ENCODE assay signal across 8 cellular contexts in genomic region chr6:44387346-44388134, GRCh38. TPM values are rescaled to one million over a fixed set of nuclear protein-coding genes. Genes with fewer than 3 reads are reported as not detected.
DNase-seq lines count a peak whose midpoint lies in the region; TF ChIP-seq lines count a peak whose summit lies in the region.

TSS of gene CDC5L (plus strand) at chr6:44387706. CDS start at chr6:44387824, 118 bp downstream.

- POLR2A ChIA-PET in HEK293 (lab: Yijun Ruan, JAX): interaction anchor here (0.6 to 1.9 kb wide), 23 partner anchors 9 to 1408 kb away, joined by 3 to 21 read pairs (median 4); partner anchors contain the start of genes AARS2, GTPBP2 and HSP90AB1

- peak within 1 kb of the TSS; percentile 60 for H2AFZ ChIP-seq in neuron (ENCODE audit: low read depth, low read length)

- H3K4me3 ChIP-seq in HEK293 (ENCODE audit: low read depth, low read length) (peak within 1 kb of the TSS; percentile 76), neuron (ENCODE audit: low read length) (peak within 1 kb of the TSS; percentile 72), subcutaneous abdominal adipose tissue (ENCODE audit: low read depth in 1 of 5, low read length in 5 of 5) (peak within 1 kb of the TSS; percentile 89 to 96 (median 92))

- H3K4me1 ChIP-seq in HEK293 (ENCODE audit: control insufficient read depth, insufficient read depth, low read length): peaks cover 8% of the 10 kb centered on the region
- peaks cover 24% of the 10 kb centered on the region for H3K4me1 ChIP-seq in neuron (ENCODE audit: insufficient read depth, low read length)
- peaks cover 6 to 28% (median 22%) of the 10 kb centered on the region in 5 donors for H3K4me1 ChIP-seq in subcutaneous abdominal adipose tissue (ENCODE audit: control insufficient read depth in 5 of 5, insufficient read depth in 5 of 5, low read length in 5 of 5)

- CTCF ChIA-PET in HEK293 (lab: Yijun Ruan, JAX): interaction anchor here (0.8 to 1.0 kb wide), 2 partner anchors 35 to 216 kb away, joined by 3 to 5 read pairs; no protein-coding TSS in a partner anchor

- H3K9ac ChIP-seq in subcutaneous abdominal adipose tissue (ENCODE audit: low read length in 5 of 5): peak within 1 kb of the TSS; percentile 87 to 98 (median 97)

- DNase-seq in GDM1 (lab: John Stamatoyannopoulos, UW): peak; percentile 98
- DNase-seq in MV-4-11 (lab: John Stamatoyannopoulos, UW): peak; percentile 100
- DNase-seq in SK-MEL-5 (ENCODE audit: low read depth, low spot score): peak; percentile 99
- peak; percentile 90 for DNase-seq in activated naive CD4-positive, alpha-beta T cell treated with Interleukin-2 at 50 U/mL for 16 hours
- peak; percentile 98 for DNase-seq in foreskin melanocyte

- H3K36me3 ChIP-seq in HEK293 (ENCODE audit: control insufficient read depth in 2 of 2, insufficient read depth in 1 of 2, low read length in 2 of 2) (peaks cover 15 to 38% of the 10 kb centered on the region in 2 experiments), neuron (ENCODE audit: insufficient read depth, low read length) (peaks cover 23% of the 10 kb centered on the region), subcutaneous abdominal adipose tissue (ENCODE audit: control insufficient read depth in 5 of 5, insufficient read depth in 5 of 5, low read length in 5 of 5) (peaks cover 7 to 16% (median 10%) of the 10 kb centered on the region in 5 donors)

- in situ Hi-C loops in SK-MEL-5 (cut with HindIII; ENCODE audit: low pct_unique_long_range_greater_than_20kb, low sequenced_read_pairs): no loop called here

- H3K27ac ChIP-seq in HEK293 (ENCODE audit: extremely low read depth, low read depth, low read length) (peak within 1 kb of the TSS; percentile 96), subcutaneous abdominal adipose tissue (ENCODE audit: low read depth, low read length) (peak within 1 kb of the TSS; percentile 81)

- H3K27me3 ChIP-seq in neuron (ENCODE audit: insufficient read depth, low read length): no peaks in the 10 kb centered on the region
- H3K27me3 ChIP-seq in subcutaneous abdominal adipose tissue (ENCODE audit: control insufficient read depth in 5 of 5, insufficient read depth in 4 of 5, low read length in 5 of 5): no peaks in the 10 kb centered on the region

- TF ChIP-seq CTCF in HEK293 (tag by site-specific recombination; IDR thresholded peaks at IDR 0.05): 0 out of 2 replicates have a peak, but pooled peaks have one; percentile 22

- H3K9me3 ChIP-seq in HEK293 (ENCODE audit: control insufficient read depth, insufficient read depth, low read depth, low read length) (no peaks in the 10 kb centered on the region), neuron (ENCODE audit: low read length) (no peaks in the 10 kb centered on the region), subcutaneous abdominal adipose tissue (ENCODE audit: control insufficient read depth in 5 of 5, low read length in 5 of 5) (no peaks in the 10 kb centered on the region)

TF ChIP-seq in HEK293, 187 proteins besides CTCF, POLR2A, EP300 and RAD21 (continues in another document):
- TF ChIP-seq HOXC10 (CRISPR knock-in tag; IDR thresholded peaks at IDR 0.05) (no peak), ZSCAN16 (tag by site-specific recombination; IDR thresholded peaks at IDR 0.05) (no peak), SCRT1 (tag by site-specific recombination; IDR thresholded peaks at IDR 0.05; ENCODE audit: borderline replicate concordance) (no peak), ZNF843 (tag by site-specific recombination; IDR thresholded peaks at IDR 0.05) (no peak; the same call in 1 of the 2 replicates), ZNF560 (tag by site-specific recombination; IDR thresholded peaks at IDR 0.05; ENCODE audit: borderline replicate concordance) (no peak), ZNF48 (tag by site-specific recombination; IDR thresholded peaks at IDR 0.05) (no peak), ZFHX2 (tag by site-specific recombination; conservative IDR thresholded peaks at IDR 0.05) (peak; percentile 16; the same call in 1 of the 2 replicates), YY1 (tag by site-specific recombination; IDR thresholded peaks at IDR 0.05) (no peak), ZNF555 (tag by site-specific recombination; conservative IDR thresholded peaks at IDR 0.05) (no peak), ZNF341 (tag by site-specific recombination; IDR thresholded peaks at IDR 0.05; ENCODE audit: low read depth) (peak; percentile 89), ZNF362 (tag by site-specific recombination; IDR thresholded peaks at IDR 0.05) (peak; percentile 83), ZNF214 (tag by site-specific recombination; IDR thresholded peaks at IDR 0.05; ENCODE audit: borderline replicate concordance) (no peak), ZNF223 (tag by site-specific recombination; IDR thresholded peaks at IDR 0.05) (no peak), ZNF701 (tag by site-specific recombination; IDR thresholded peaks at IDR 0.05) (no peak), ZNF549 (tag by site-specific recombination; IDR thresholded peaks at IDR 0.05) (no peak), ZNF776 (tag by site-specific recombination; IDR thresholded peaks at IDR 0.05; ENCODE audit: borderline replicate concordance) (no peak), SP7 (tag by site-specific recombination; IDR thresholded peaks at IDR 0.05) (peak; percentile 78), ZNF707 (tag by site-specific recombination; IDR thresholded peaks at IDR 0.05) (no peak), ZNF394 (tag by site-specific recombination; IDR thresholded peaks at IDR 0.05; ENCODE audit: borderline replicate concordance) (no peak; the same call in 1 of the 2 replicates), ZBTB49 (tag by site-specific recombination; IDR thresholded peaks at IDR 0.05; ENCODE audit: low read depth) (no peak), BCL11A (tag by site-specific recombination; IDR thresholded peaks at IDR 0.05; ENCODE audit: low read depth) (no peak), ZNF791 (tag by site-specific recombination; IDR thresholded peaks at IDR 0.05) (no peak), ZNF174 (tag by site-specific recombination; IDR thresholded peaks at IDR 0.05) (no peak), KLF9 (tag by site-specific recombination; IDR thresholded peaks at IDR 0.05; ENCODE audit: low read depth) (peak; percentile 63; the same call in 1 of the 2 replicates), EGR2 (tag by site-specific recombination; IDR thresholded peaks at IDR 0.05; ENCODE audit: low read depth) (no peak), ZNF639 (tag by site-specific recombination; IDR thresholded peaks at IDR 0.05) (no peak), ZNF660 (tag by site-specific recombination; IDR thresholded peaks at IDR 0.05) (no peak; the same call in 1 of the 2 replicates), ZNF292 (tag by site-specific recombination; IDR thresholded peaks at IDR 0.05; ENCODE audit: borderline replicate concordance, low read depth) (no peak), ZNF645 (tag by site-specific recombination; IDR thresholded peaks at IDR 0.05) (no peak)

RNA-seq across cellular contexts. Expression of gene CDC5L, which starts in this region (rescaled TPM):
- total RNA-seq in SK-MEL-5 (2014; rRNA removed; shearing (Covaris generic)): 24.6 and 24.9 TPM in 2 replicates
- polyA plus RNA-seq in SK-MEL-5 (2015; cell fraction: cytosol; rRNA removed): 10.2 and 14.2 TPM in 2 replicates
- polyA plus RNA-seq in SK-MEL-5 (2015; cell fraction: nucleus; rRNA removed): 8.8 and 9.6 TPM in 2 replicates

Comparison
In these comparisons a context has a peak if more than half of its experiments do, and no peak if none do; other contexts are left out.
1. Peak in every context shown above with its lines: DNase-seq, H3K4me3 ChIP-seq and H3K27ac ChIP-seq.